Comparison of ENCODE assay signal across 2 cellular contexts in the genomic region with DNA sequence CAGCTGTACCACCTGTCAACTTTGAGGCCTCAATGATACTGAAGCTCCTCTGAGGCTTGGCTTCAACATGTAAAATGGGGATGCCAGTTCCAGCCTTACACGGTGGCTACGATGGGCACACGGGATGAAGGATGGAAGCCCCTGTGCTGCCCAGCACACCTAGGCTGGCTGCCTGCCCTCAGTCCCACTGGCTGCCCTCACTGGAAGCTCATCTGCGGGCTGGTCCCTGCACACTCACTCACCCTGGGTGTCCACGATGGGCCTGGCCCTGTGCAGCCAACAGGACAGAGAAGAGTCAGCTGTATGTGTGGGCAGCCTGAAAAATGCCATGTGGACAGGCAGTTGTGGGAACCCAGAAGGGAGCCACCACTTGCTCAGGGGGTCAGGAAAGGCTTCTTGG.
TF ChIP-seq lines count a peak whose summit lies in the region.

No MANE protein-coding gene starts in this region.

TF ChIP-seq in SK-N-SH, 30 proteins besides CTCF, POLR2A, EP300 and RAD21 (continued from another document):
- TF ChIP-seq, protein P1, sequence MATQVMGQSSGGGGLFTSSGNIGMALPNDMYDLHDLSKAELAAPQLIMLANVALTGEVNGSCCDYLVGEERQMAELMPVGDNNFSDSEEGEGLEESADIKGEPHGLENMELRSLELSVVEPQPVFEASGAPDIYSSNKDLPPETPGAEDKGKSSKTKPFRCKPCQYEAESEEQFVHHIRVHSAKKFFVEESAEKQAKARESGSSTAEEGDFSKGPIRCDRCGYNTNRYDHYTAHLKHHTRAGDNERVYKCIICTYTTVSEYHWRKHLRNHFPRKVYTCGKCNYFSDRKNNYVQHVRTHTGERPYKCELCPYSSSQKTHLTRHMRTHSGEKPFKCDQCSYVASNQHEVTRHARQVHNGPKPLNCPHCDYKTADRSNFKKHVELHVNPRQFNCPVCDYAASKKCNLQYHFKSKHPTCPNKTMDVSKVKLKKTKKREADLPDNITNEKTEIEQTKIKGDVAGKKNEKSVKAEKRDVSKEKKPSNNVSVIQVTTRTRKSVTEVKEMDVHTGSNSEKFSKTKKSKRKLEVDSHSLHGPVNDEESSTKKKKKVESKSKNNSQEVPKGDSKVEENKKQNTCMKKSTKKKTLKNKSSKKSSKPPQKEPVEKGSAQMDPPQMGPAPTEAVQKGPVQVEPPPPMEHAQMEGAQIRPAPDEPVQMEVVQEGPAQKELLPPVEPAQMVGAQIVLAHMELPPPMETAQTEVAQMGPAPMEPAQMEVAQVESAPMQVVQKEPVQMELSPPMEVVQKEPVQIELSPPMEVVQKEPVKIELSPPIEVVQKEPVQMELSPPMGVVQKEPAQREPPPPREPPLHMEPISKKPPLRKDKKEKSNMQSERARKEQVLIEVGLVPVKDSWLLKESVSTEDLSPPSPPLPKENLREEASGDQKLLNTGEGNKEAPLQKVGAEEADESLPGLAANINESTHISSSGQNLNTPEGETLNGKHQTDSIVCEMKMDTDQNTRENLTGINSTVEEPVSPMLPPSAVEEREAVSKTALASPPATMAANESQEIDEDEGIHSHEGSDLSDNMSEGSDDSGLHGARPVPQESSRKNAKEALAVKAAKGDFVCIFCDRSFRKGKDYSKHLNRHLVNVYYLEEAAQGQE (IDR thresholded peaks at IDR 0.05; ENCODE audit: low read depth, low read length), result no peak
- TF ChIP-seq ELF1 (IDR thresholded peaks at IDR 0.05) (no peak), EZH2phosphoT487 (IDR thresholded peaks at IDR 0.05; ENCODE audit: borderline replicate concordance, low read depth) (no peak)
- TF ChIP-seq, protein P2, sequence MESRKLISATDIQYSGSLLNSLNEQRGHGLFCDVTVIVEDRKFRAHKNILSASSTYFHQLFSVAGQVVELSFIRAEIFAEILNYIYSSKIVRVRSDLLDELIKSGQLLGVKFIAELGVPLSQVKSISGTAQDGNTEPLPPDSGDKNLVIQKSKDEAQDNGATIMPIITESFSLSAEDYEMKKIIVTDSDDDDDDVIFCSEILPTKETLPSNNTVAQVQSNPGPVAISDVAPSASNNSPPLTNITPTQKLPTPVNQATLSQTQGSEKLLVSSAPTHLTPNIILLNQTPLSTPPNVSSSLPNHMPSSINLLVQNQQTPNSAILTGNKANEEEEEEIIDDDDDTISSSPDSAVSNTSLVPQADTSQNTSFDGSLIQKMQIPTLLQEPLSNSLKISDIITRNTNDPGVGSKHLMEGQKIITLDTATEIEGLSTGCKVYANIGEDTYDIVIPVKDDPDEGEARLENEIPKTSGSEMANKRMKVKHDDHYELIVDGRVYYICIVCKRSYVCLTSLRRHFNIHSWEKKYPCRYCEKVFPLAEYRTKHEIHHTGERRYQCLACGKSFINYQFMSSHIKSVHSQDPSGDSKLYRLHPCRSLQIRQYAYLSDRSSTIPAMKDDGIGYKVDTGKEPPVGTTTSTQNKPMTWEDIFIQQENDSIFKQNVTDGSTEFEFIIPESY (IDR thresholded peaks at IDR 0.05; ENCODE audit: borderline replicate concordance, low read depth), result no peak
- TF ChIP-seq, protein P3, sequence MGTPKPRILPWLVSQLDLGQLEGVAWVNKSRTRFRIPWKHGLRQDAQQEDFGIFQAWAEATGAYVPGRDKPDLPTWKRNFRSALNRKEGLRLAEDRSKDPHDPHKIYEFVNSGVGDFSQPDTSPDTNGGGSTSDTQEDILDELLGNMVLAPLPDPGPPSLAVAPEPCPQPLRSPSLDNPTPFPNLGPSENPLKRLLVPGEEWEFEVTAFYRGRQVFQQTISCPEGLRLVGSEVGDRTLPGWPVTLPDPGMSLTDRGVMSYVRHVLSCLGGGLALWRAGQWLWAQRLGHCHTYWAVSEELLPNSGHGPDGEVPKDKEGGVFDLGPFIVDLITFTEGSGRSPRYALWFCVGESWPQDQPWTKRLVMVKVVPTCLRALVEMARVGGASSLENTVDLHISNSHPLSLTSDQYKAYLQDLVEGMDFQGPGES (IDR thresholded peaks at IDR 0.05; ENCODE audit: low read depth, low read length), result no peak

TF ChIP-seq in SK-N-SH treated with all-trans-retinoic acid at 6 μM for 48 hours, 23 proteins besides CTCF, POLR2A, EP300 and RAD21 (continued from another document):
- TF ChIP-seq, protein P4, sequence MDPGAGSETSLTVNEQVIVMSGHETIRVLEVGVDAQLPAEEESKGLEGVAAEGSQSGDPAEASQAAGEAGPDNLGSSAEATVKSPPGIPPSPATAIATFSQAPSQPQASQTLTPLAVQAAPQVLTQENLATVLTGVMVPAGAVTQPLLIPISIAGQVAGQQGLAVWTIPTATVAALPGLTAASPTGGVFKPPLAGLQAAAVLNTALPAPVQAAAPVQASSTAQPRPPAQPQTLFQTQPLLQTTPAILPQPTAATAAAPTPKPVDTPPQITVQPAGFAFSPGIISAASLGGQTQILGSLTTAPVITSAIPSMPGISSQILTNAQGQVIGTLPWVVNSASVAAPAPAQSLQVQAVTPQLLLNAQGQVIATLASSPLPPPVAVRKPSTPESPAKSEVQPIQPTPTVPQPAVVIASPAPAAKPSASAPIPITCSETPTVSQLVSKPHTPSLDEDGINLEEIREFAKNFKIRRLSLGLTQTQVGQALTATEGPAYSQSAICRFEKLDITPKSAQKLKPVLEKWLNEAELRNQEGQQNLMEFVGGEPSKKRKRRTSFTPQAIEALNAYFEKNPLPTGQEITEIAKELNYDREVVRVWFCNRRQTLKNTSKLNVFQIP (CRISPR knock-in tag; IDR thresholded peaks at IDR 0.05; ENCODE audit: borderline replicate concordance, low read depth), result no peak
- no peak for TF ChIP-seq ARNTL (CRISPR knock-in tag; IDR thresholded peaks at IDR 0.05; ENCODE audit: borderline replicate concordance, low read depth)
- TF ChIP-seq ZC3H10 (CRISPR knock-in tag; IDR thresholded peaks at IDR 0.05), result no peak
- TF ChIP-seq RARB (CRISPR knock-in tag; IDR thresholded peaks at IDR 0.05), result no peak
- TF ChIP-seq GLIS3 (CRISPR knock-in tag; IDR thresholded peaks at IDR 0.05), result no peak
- TF ChIP-seq ISL1 (CRISPR knock-in tag; IDR thresholded peaks at IDR 0.05), result no peak
- TF ChIP-seq ZNF565 (CRISPR knock-in tag; conservative IDR thresholded peaks at IDR 0.05; ENCODE audit: low read depth), result no peak
- TF ChIP-seq PPARA (CRISPR knock-in tag; IDR thresholded peaks at IDR 0.05; ENCODE audit: borderline replicate concordance), result no peak
- no peak for TF ChIP-seq ESRRG (CRISPR knock-in tag; IDR thresholded peaks at IDR 0.05)
- no peak for TF ChIP-seq ZFP30 (CRISPR knock-in tag; IDR thresholded peaks at IDR 0.05)
- TF ChIP-seq, protein P5, sequence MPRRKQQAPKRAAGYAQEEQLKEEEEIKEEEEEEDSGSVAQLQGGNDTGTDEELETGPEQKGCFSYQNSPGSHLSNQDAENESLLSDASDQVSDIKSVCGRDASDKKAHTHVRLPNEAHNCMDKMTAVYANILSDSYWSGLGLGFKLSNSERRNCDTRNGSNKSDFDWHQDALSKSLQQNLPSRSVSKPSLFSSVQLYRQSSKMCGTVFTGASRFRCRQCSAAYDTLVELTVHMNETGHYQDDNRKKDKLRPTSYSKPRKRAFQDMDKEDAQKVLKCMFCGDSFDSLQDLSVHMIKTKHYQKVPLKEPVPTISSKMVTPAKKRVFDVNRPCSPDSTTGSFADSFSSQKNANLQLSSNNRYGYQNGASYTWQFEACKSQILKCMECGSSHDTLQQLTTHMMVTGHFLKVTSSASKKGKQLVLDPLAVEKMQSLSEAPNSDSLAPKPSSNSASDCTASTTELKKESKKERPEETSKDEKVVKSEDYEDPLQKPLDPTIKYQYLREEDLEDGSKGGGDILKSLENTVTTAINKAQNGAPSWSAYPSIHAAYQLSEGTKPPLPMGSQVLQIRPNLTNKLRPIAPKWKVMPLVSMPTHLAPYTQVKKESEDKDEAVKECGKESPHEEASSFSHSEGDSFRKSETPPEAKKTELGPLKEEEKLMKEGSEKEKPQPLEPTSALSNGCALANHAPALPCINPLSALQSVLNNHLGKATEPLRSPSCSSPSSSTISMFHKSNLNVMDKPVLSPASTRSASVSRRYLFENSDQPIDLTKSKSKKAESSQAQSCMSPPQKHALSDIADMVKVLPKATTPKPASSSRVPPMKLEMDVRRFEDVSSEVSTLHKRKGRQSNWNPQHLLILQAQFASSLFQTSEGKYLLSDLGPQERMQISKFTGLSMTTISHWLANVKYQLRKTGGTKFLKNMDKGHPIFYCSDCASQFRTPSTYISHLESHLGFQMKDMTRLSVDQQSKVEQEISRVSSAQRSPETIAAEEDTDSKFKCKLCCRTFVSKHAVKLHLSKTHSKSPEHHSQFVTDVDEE (CRISPR knock-in tag; IDR thresholded peaks at IDR 0.05), result no peak
- TF ChIP-seq ZNF70 (CRISPR knock-in tag; IDR thresholded peaks at IDR 0.05), result no peak
- no peak for TF ChIP-seq BACH2 (CRISPR knock-in tag; IDR thresholded peaks at IDR 0.05; ENCODE audit: borderline replicate concordance)
- TF ChIP-seq, protein P6, sequence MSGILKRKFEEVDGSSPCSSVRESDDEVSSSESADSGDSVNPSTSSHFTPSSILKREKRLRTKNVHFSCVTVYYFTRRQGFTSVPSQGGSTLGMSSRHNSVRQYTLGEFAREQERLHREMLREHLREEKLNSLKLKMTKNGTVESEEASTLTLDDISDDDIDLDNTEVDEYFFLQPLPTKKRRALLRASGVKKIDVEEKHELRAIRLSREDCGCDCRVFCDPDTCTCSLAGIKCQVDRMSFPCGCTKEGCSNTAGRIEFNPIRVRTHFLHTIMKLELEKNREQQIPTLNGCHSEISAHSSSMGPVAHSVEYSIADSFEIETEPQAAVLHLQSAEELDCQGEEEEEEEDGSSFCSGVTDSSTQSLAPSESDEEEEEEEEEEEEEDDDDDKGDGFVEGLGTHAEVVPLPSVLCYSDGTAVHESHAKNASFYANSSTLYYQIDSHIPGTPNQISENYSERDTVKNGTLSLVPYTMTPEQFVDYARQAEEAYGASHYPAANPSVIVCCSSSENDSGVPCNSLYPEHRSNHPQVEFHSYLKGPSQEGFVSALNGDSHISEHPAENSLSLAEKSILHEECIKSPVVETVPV (CRISPR knock-in tag; IDR thresholded peaks at IDR 0.05), result no peak
- no peak for TF ChIP-seq SNAI2 (CRISPR knock-in tag; IDR thresholded peaks at IDR 0.05)
- no peak for TF ChIP-seq ZNF8 (CRISPR knock-in tag; IDR thresholded peaks at IDR 0.05)
- TF ChIP-seq, protein P7, sequence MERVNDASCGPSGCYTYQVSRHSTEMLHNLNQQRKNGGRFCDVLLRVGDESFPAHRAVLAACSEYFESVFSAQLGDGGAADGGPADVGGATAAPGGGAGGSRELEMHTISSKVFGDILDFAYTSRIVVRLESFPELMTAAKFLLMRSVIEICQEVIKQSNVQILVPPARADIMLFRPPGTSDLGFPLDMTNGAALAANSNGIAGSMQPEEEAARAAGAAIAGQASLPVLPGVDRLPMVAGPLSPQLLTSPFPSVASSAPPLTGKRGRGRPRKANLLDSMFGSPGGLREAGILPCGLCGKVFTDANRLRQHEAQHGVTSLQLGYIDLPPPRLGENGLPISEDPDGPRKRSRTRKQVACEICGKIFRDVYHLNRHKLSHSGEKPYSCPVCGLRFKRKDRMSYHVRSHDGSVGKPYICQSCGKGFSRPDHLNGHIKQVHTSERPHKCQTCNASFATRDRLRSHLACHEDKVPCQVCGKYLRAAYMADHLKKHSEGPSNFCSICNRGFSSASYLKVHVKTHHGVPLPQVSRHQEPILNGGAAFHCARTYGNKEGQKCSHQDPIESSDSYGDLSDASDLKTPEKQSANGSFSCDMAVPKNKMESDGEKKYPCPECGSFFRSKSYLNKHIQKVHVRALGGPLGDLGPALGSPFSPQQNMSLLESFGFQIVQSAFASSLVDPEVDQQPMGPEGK (CRISPR knock-in tag; IDR thresholded peaks at IDR 0.05; ENCODE audit: borderline replicate concordance), result no peak
- TF ChIP-seq, protein P8, sequence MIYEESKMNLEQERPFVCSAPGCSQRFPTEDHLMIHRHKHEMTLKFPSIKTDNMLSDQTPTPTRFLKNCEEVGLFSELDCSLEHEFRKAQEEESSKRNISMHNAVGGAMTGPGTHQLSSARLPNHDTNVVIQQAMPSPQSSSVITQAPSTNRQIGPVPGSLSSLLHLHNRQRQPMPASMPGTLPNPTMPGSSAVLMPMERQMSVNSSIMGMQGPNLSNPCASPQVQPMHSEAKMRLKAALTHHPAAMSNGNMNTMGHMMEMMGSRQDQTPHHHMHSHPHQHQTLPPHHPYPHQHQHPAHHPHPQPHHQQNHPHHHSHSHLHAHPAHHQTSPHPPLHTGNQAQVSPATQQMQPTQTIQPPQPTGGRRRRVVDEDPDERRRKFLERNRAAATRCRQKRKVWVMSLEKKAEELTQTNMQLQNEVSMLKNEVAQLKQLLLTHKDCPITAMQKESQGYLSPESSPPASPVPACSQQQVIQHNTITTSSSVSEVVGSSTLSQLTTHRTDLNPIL (CRISPR knock-in tag; IDR thresholded peaks at IDR 0.05; ENCODE audit: low read depth), result no peak
